ENCODE assay signal across 18 cellular contexts in the genomic region with DNA sequence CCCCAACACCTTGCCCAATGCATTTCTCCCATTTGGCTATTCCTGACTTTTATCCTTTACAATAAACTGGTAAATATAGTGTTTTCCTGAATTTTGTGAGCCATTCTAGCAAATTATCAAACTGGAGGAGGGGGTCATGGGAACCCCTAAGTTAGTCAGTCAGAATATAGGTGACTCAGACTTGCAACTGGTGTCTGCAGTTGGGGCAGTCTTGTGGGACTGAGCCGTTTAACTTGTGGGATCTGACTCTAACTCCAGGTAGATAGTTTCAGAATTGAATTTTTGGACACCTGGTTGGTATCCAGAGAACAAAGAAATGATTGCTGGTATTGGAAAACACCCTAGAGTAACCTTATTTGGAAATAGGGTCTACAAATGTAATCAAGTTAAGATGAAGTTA.
"Had no signal": no experiment of that assay in that cellular context is flagged by ENCODE, and none has a peak within 500 bp of the region (broad histone marks: within the 10 kb centered on the region; RNA-seq: fewer than 3 reads in every experiment).

No MANE protein-coding gene starts in this region.

- H3K4me1 Mint-ChIP-seq: activated B cell treated with CpG ODN at 0.5 μM for 24 hours; central memory CD8-positive, alpha-beta T cell had no signal

- H3K27ac ChIP-seq: body of pancreas, KMS-11 had no signal

- H3K4me3 ChIP-seq: body of pancreas had no signal

- H3K27me3 ChIP-seq: body of pancreas had no signal

- H3K27me3 Mint-ChIP-seq: activated B cell treated with CpG ODN at 0.5 μM for 24 hours; activated CD8-positive, alpha-beta memory T cell treated with anti-CD3 and anti-CD28 coated beads, Interleukin-2, amount 10 ng/mL, durations not matched to agents 7 days and 5 days; central memory CD8-positive, alpha-beta T cell; T-helper 17 cell had no signal

- H3K9me3 ChIP-seq: body of pancreas had no signal

- H3K4me1 ChIP-seq: body of pancreas had no signal

- ATAC-seq: body of pancreas, T-helper 17 cell had no signal

- H3K27ac Mint-ChIP-seq: activated B cell treated with CpG ODN at 0.5 μM for 24 hours; activated CD8-positive, alpha-beta memory T cell treated with anti-CD3 and anti-CD28 coated beads, Interleukin-2, amount 10 ng/mL, durations not matched to agents 7 days and 5 days; T-helper 17 cell had no signal

- H3K4me3 Mint-ChIP-seq: activated B cell treated with CpG ODN at 0.5 μM for 24 hours; activated CD8-positive, alpha-beta memory T cell treated with anti-CD3 and anti-CD28 coated beads, Interleukin-2, amount 10 ng/mL, durations not matched to agents 7 days and 5 days; central memory CD8-positive, alpha-beta T cell; T-helper 17 cell had no signal

- DNase-seq: activated B cell treated with CpG ODN at 0.5 μM for 24 hours; activated CD8-positive, alpha-beta memory T cell treated with anti-CD3 and anti-CD28 coated beads, Interleukin-2, amount 10 ng/mL, durations not matched to agents 7 days and 5 days; activated gamma-delta T cell treated with Interleukin-2 at 50 U/mL for 16 hours; activated naive CD4-positive, alpha-beta T cell treated with anti-CD3 and anti-CD28 coated beads, Interleukin-2, amount 50 U/mL, for 16 hours; aorta; body of pancreas; NCI-H1092; NCI-H1417; NCI-H1930; NCI-H345; NCI-H510A; NCI-H526 treated with DMSO at 0.1 percent for 48 hours; NCI-H82; SIG-M5; T-helper 17 cell; T-helper 9 cell had no signal
